Comparison of ENCODE assay signal across 8 cellular contexts in the genomic region with DNA sequence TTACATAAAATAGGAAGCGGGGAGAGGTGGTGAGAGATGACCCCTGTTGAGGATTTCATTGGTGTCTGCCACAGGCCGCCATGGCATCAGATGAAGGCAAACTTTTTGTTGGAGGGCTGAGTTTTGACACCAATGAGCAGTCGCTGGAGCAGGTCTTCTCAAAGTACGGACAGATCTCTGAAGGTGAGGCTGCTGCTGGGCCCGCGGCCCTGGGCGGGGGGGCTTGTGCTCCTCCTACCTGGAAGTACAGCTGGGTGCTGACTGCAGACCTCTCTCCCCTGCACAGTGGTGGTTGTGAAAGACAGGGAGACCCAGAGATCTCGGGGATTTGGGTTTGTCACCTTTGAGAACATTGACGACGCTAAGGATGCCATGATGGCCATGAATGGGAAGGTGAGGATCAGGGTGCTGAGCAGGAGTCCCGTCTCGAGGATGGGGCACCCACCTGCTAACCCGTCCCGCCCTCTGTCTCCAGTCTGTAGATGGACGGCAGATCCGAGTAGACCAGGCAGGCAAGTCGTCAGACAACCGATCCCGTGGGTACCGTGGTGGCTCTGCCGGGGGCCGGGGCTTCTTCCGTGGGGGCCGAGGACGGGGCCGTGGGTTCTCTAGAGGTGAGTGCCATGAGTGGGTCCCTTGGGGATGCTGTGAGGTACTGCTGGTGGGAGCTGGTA. TPM values are rescaled to one million over a fixed set of nuclear protein-coding genes. Genes with fewer than 3 reads are reported as not detected.
DNase-seq lines count a peak whose midpoint lies in the region; ATAC-seq, FAIRE-seq and TF ChIP-seq lines count a peak whose summit lies in the region.

No MANE protein-coding gene starts in this region.

- H3K27ac Mint-ChIP-seq in endodermal cell, result peak overlapping the region; percentile 74

- DNase-seq in COLO668 (lab: John Stamatoyannopoulos, UW; ENCODE audit: unreplicated experiment) (peak; percentile 20), endodermal cell (no peak), pancreas (peak in 4 of 6 donors; percentile 47 to 56 (median 49)), cerebellar nuclear complex (lab: John Stamatoyannopoulos, UW) (no peak), hypothalamus (lab: John Stamatoyannopoulos, UW) (no peak)
- DNase-seq in activated CD8-positive, alpha-beta memory T cell treated with anti-CD3 and anti-CD28 coated beads, Interleukin-2, amount 50 U/mL, for 48 hours, result no peak

- intact Hi-C loops in pancreas (cut with DNase I), result no loop called here

- H3K4me1 ChIP-seq in OCI-LY1 (ENCODE audit: insufficient read depth, low read length, severe bottlenecking) (peaks cover 76% of the 10 kb centered on the region), endodermal cell (ENCODE audit: control insufficient read depth, insufficient read depth, low read length) (peaks cover 20% of the 10 kb centered on the region), pancreas (peaks cover 43 to 61% (median 54%) of the 10 kb centered on the region in 3 donors)

- no peak for TF ChIP-seq CTCF in OCI-LY1 (IDR thresholded peaks at IDR 0.05; ENCODE audit: low read length)
- TF ChIP-seq CTCF in endodermal cell (conservative IDR thresholded peaks at IDR 0.05), result no peak
- no peak for TF ChIP-seq CTCF in pancreas (IDR thresholded peaks at IDR 0.05)

- no peaks in the 10 kb centered on the region for H3K9me2 ChIP-seq in OCI-LY1 (ENCODE audit: low read depth, low read length)

- H3K27ac ChIP-seq in OCI-LY1 (ENCODE audit: low read depth, low read length, poor library complexity, severe bottlenecking) (peak overlapping the region; percentile 76), endodermal cell (ENCODE audit: low read depth, low read length) (peak overlapping the region; percentile 20), pancreas (peak overlapping the region in 1 of 4 donors; percentile 96)

- H3K27me3 Mint-ChIP-seq in endodermal cell (ENCODE audit: insufficient read depth), result peaks cover 17% of the 10 kb centered on the region

- ATAC-seq in pancreas, result no peak
- ATAC-seq in GM21576 (IDR thresholded peaks at IDR 0.05; ENCODE audit: unreplicated experiment), result no peak

- H3K27me3 ChIP-seq in OCI-LY1 (ENCODE audit: insufficient read depth, low read length), result no peaks in the 10 kb centered on the region
- H3K27me3 ChIP-seq in endodermal cell (ENCODE audit: control insufficient read depth, insufficient read depth, low read length, poor library complexity, severe bottlenecking), result peaks cover 9% of the 10 kb centered on the region
- H3K27me3 ChIP-seq in pancreas, result no peaks in the 10 kb centered on the region

- H3K9ac ChIP-seq in OCI-LY1 (ENCODE audit: low read length) (peak overlapping the region; percentile 91), endodermal cell (ENCODE audit: extremely low read depth, low read length, poor library complexity, severe bottlenecking) (no peak overlapping the region)

- peaks cover 56% of the 10 kb centered on the region for H3K36me3 ChIP-seq in OCI-LY1 (ENCODE audit: insufficient read depth, low read length)
- H3K36me3 ChIP-seq in endodermal cell (ENCODE audit: control insufficient read depth, insufficient read depth, low read length), result peaks cover 42% of the 10 kb centered on the region
- H3K36me3 ChIP-seq in pancreas, result peaks cover 5 to 40% (median 34%) of the 10 kb centered on the region in 3 donors

- peaks cover 16% of the 10 kb centered on the region for H3F3A ChIP-seq in OCI-LY1 (ENCODE audit: insufficient read depth, low read length)

- FAIRE-seq in pancreas (lab: Jason Lieb, UNC), result no peak

- H3K79me2 ChIP-seq in OCI-LY1 (ENCODE audit: insufficient read depth, low read length), result peaks cover 16% of the 10 kb centered on the region

- no peaks in the 10 kb centered on the region for H3K9me3 Mint-ChIP-seq in endodermal cell

- peak overlapping the region; percentile 93 for H3K4me3 ChIP-seq in OCI-LY1 (ENCODE audit: low read depth, low read length, poor library complexity, severe bottlenecking)
- peak overlapping the region; percentile 86 for H3K4me3 ChIP-seq in endodermal cell (ENCODE audit: low read length)
- H3K4me3 ChIP-seq in pancreas, result peak overlapping the region; percentile 37 to 94 (median 70)

- 94 to 95% methylated on average over 25 to 26 of the region's 26 CpGs for WGBS in endodermal cell (ENCODE audit: insufficient coverage in 1 of 2, insufficient read length in 1 of 2), 2 experiments
- WGBS in pancreas, 2 donors, result 13 to 21% methylated on average over 22 to 26 of the region's 26 CpGs

- H2AFZ ChIP-seq in OCI-LY1 (ENCODE audit: low read length), result no peak overlapping the region

- peak overlapping the region; percentile 82 for H3K4me3 Mint-ChIP-seq in endodermal cell

- H3K4me2 ChIP-seq in OCI-LY1 (ENCODE audit: low read length), result peak overlapping the region; percentile 99

- peaks cover 44% of the 10 kb centered on the region for H3K36me3 Mint-ChIP-seq in endodermal cell (ENCODE audit: low read depth)

- peaks cover 33% of the 10 kb centered on the region for H3K4me1 Mint-ChIP-seq in endodermal cell

- no peaks in the 10 kb centered on the region for H4K20me1 ChIP-seq in OCI-LY1 (ENCODE audit: insufficient read depth, low read length)

- H3K9me3 ChIP-seq in OCI-LY1 (ENCODE audit: low read length), result no peaks in the 10 kb centered on the region
- H3K9me3 ChIP-seq in endodermal cell (ENCODE audit: control insufficient read depth, low read length), result no peaks in the 10 kb centered on the region
- H3K9me3 ChIP-seq in pancreas, result no peaks in the 10 kb centered on the region

RNA-seq across cellular contexts. Expression of a gene that starts 1.9 kb away (rescaled TPM):
- total RNA-seq in endodermal cell (100 to 1,000 TPM; 282 to 301 TPM), pancreas (100 to 1,000 TPM; 232 to 607 (median 483) TPM)
- 403 TPM for polyA plus RNA-seq in endodermal cell (2013, experiment 1 of 2)
- 310 TPM for polyA plus RNA-seq in endodermal cell (2013, experiment 2 of 2)
- 1,000 to 10,000 TPM in 1 of 2 donors, 100 to 1,000 TPM in 1; 802 to 1,009 TPM for polyA plus RNA-seq in pancreas

RNA-seq across cellular contexts. Expression of a gene that starts 4.3 kb away (rescaled TPM):
- total RNA-seq in endodermal cell (10 to 100 TPM; 45.1 to 46.0 TPM), pancreas (10 to 100 TPM; 16.1 to 26.1 (median 22.9) TPM)
- polyA plus RNA-seq in endodermal cell (2013, experiment 1 of 2), result 18.2 TPM
- polyA plus RNA-seq in endodermal cell (2013, experiment 2 of 2), result 19.0 TPM
- 10 to 100 TPM; 69.8 to 83.4 TPM for polyA plus RNA-seq in pancreas

RNA-seq across cellular contexts. Expression of a gene that starts 14.7 kb away (rescaled TPM):
- 10 to 100 TPM; 28.6 to 30.7 TPM for total RNA-seq in endodermal cell
- polyA plus RNA-seq in endodermal cell (2013, experiment 1 of 2), result 36.1 TPM
- polyA plus RNA-seq in endodermal cell (2013, experiment 2 of 2), result 33.9 TPM
- under 1 TPM in 2 of 6 donors, not detected in 4; 0.22 to 0.94 TPM for total RNA-seq in pancreas
- polyA plus RNA-seq in pancreas, result not detected

RNA-seq across cellular contexts. Expression of a gene that starts 22.6 kb away (rescaled TPM):
- total RNA-seq in endodermal cell (100 to 1,000 TPM; 183 to 185 TPM), pancreas (10 to 100 TPM; 32.1 to 78.0 (median 49.1) TPM)
- polyA plus RNA-seq in endodermal cell (2013, experiment 1 of 2), result 126 TPM
- polyA plus RNA-seq in endodermal cell (2013, experiment 2 of 2), result 115 TPM
- polyA plus RNA-seq in pancreas, result 10 to 100 TPM; 36.6 to 49.1 TPM

RNA-seq across cellular contexts. Expression of a gene that starts 29.4 kb away (rescaled TPM):
- total RNA-seq in endodermal cell (100 to 1,000 TPM; 144 to 159 TPM), pancreas (100 to 1,000 TPM in 5 of 6 donors, 10 to 100 TPM in 1; 97.3 to 192 (median 149) TPM)
- 108 TPM for polyA plus RNA-seq in endodermal cell (2013, experiment 1 of 2)
- 96.0 TPM for polyA plus RNA-seq in endodermal cell (2013, experiment 2 of 2)
- 100 to 1,000 TPM; 173 to 515 TPM for polyA plus RNA-seq in pancreas

Comparison
In these comparisons a context has a peak if more than half of its experiments do, and no peak if none do; other contexts are left out.
1. DNase-seq: peak in COLO668 (single experiment) and pancreas (4 of 6); none in endodermal cell (single experiment), cerebellar nuclear complex (0 of 2), activated CD8-positive, alpha-beta memory T cell treated with anti-CD3 and anti-CD28 coated beads, Interleukin-2, amount 50 U/mL, for 48 hours (single experiment) and hypothalamus (0 of 51).
2. RNA of a gene that starts 14.7 kb away (total RNA-seq): 28.6 to 30.7 TPM in endodermal cell; 0.22 to 0.94 TPM in pancreas; every median in the first group is over 10 times any median in the second.
3. Peak in every context shown above with its lines, with median percentiles within 50 percentile points of each other: H3K4me3 ChIP-seq.